Comparison of ENCODE assay signal across 23 cellular contexts in the genomic region with DNA sequence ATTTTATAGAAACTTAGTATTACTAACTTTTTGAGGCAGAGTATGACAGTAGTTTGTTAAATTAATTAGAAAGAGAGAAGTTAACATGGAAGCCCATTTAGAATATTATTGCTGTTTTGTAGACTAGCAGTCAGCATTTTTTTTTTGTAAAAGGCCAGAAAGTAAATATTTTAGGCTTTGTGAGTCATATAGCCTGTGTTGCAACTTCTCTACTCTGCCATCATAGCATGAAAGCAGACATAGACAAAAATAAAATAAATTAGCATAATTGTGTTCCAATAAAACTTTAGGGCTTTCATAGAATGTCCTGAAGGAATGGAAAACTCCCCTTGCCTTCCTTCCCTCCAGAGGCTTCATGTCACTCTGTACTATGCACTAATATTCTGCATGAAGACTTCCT. TPM values are rescaled to one million over a fixed set of nuclear protein-coding genes. Genes with fewer than 3 reads are reported as not detected.
A peak's percentile ranks its signal among the peaks of the same experiment; 100 is the strongest.
DNase-seq lines count a peak whose midpoint lies in the region; ATAC-seq and TF ChIP-seq lines count a peak whose summit lies in the region.
"Had no signal": no experiment of that assay in that cellular context is flagged by ENCODE, and none has a peak within 500 bp of the region (broad histone marks: within the 10 kb centered on the region; RNA-seq: fewer than 3 reads in every experiment).

No MANE protein-coding gene starts in this region.

- ATAC-seq in IMR-90 (ENCODE audit: low read depth) (peak; percentile 77), HG03457 (IDR thresholded peaks at IDR 0.05; ENCODE audit: unreplicated experiment) (no peak)
- ATAC-seq: K562; stimulated activated memory B cell treated with anti-CD40 and anti-IgM and Interleukin-4, amounts not matched to agents 10 μg/mL and 1 μg/mL and 100 μg/mL, for 72 hours had no signal

- no peak overlapping the region for H3K27ac Mint-ChIP-seq in activated CD4-positive, alpha-beta memory T cell treated with anti-CD3 and anti-CD28 coated beads, Interleukin-2, amount 10 ng/mL, durations not matched to agents 7 days and 5 days
- H3K27ac Mint-ChIP-seq: immature natural killer cell; nephron; stimulated activated memory B cell treated with anti-CD40 and anti-IgM and Interleukin-4, amounts not matched to agents 10 μg/mL and 1 μg/mL and 100 μg/mL, for 72 hours had no signal

- H3K4me3 ChIP-seq in IMR-90 (ENCODE audit: insufficient read depth, low read depth, low read length) (no peak overlapping the region), cardiac fibroblast (replicated peaks in 1 of 2; ENCODE audit: low read depth in 2 of 2, low read length in 2 of 2) (no peak overlapping the region)
- H3K4me3 ChIP-seq: BLaER1 treated with 17β-estradiol and CSF1 and Interleukin-3, amounts not matched to agents 10 nM and 100 nM; colonic mucosa; K562; tibial artery had no signal

- dilution Hi-C loops in IMR-90 (cut with HindIII; ENCODE audit: low sequenced_read_pairs, unreplicated experiment): loop anchor here (25.0 kb wide), 1 partner anchor 195 kb away; the partner anchor contains the start of gene CCDC190

- no peak overlapping the region for H2BK120ac ChIP-seq in IMR-90 (ENCODE audit: low read depth, low read length)

- H3K9me3 ChIP-seq in IMR-90 (ENCODE audit: control insufficient read depth, insufficient read depth, low read length): no peaks in the 10 kb centered on the region
- H3K9me3 ChIP-seq: BLaER1 treated with 17β-estradiol and CSF1 and Interleukin-3, amounts not matched to agents 10 nM and 100 nM; colonic mucosa; tibial artery had no signal

- no peaks in the 10 kb centered on the region for H3K4me1 Mint-ChIP-seq in activated CD4-positive, alpha-beta memory T cell treated with anti-CD3 and anti-CD28 coated beads, Interleukin-2, amount 10 ng/mL, durations not matched to agents 7 days and 5 days
- H3K4me1 Mint-ChIP-seq: immature natural killer cell; stimulated activated memory B cell treated with anti-CD40 and anti-IgM and Interleukin-4, amounts not matched to agents 10 μg/mL and 1 μg/mL and 100 μg/mL, for 72 hours had no signal

- no peaks in the 10 kb centered on the region for H3K36me3 ChIP-seq in IMR-90 (ENCODE audit: control insufficient read depth, insufficient read depth, low read length)
- H3K36me3 ChIP-seq: BLaER1 treated with 17β-estradiol and CSF1 and Interleukin-3, amounts not matched to agents 10 nM and 100 nM; colonic mucosa; tibial artery had no signal

- no peak for TF ChIP-seq CTCF in IMR-90 (conservative IDR thresholded peaks at IDR 0.05; ENCODE audit: low read depth, low read length)
- no peak for TF ChIP-seq CTCF in cardiac fibroblast (IDR thresholded peaks at IDR 0.05; ENCODE audit: low read depth, low read length)

- CTCF ChIA-PET in IMR-90 (lab: Yijun Ruan, JAX): interaction anchor here (0.6 to 2.1 kb wide), 3 partner anchors 12 to 451 kb away, joined by 3 to 8 read pairs (median 7); partner anchors contain the start of gene RGS4
- CTCF ChIA-PET in activated CD4-positive, alpha-beta memory T cell treated with anti-CD3 and anti-CD28 coated beads, Interleukin-2, amount 10 ng/mL, durations not matched to agents 7 days and 5 days (lab: Charles Lee): interaction anchor here (0.9 kb wide), 1 partner anchor 12 kb away, joined by 3 read pairs; the partner anchor contains the start of gene RGS4

- peak overlapping the region; percentile 55; the same call in 1 of the 2 replicates for H3K4me2 ChIP-seq in IMR-90 (ENCODE audit: low read depth, low read length)

- H4K20me1 ChIP-seq in IMR-90 (ENCODE audit: insufficient read depth, low read length): no peaks in the 10 kb centered on the region
- H4K20me1 ChIP-seq: BLaER1 treated with 17β-estradiol and CSF1 and Interleukin-3, amounts not matched to agents 10 nM and 100 nM had no signal

- no peak overlapping the region for H3K9ac ChIP-seq in IMR-90 (ENCODE audit: low read depth, low read length)

- H4K91ac ChIP-seq in IMR-90 (ENCODE audit: insufficient read depth, low read depth, low read length): no peak overlapping the region

- no peaks in the 10 kb centered on the region for H3K9me1 ChIP-seq in IMR-90 (ENCODE audit: insufficient read depth, low read length)

- no peak overlapping the region for H3K4me3 Mint-ChIP-seq in activated CD4-positive, alpha-beta memory T cell treated with anti-CD3 and anti-CD28 coated beads, Interleukin-2, amount 10 ng/mL, durations not matched to agents 7 days and 5 days
- H3K4me3 Mint-ChIP-seq: immature natural killer cell; nephron; stimulated activated memory B cell treated with anti-CD40 and anti-IgM and Interleukin-4, amounts not matched to agents 10 μg/mL and 1 μg/mL and 100 μg/mL, for 72 hours had no signal

- peaks cover 4% of the 10 kb centered on the region for H3K4me1 ChIP-seq in IMR-90 (ENCODE audit: control insufficient read depth, insufficient read depth, low read length)
- H3K4me1 ChIP-seq: colonic mucosa, tibial artery had no signal

- H3K27ac ChIP-seq in IMR-90 (ENCODE audit: insufficient read depth, low read length): no peak overlapping the region
- H3K27ac ChIP-seq: colonic mucosa, tibial artery had no signal

- no peak overlapping the region for H4K5ac ChIP-seq in IMR-90 (ENCODE audit: low read depth, low read length)

- TF ChIP-seq RAD21 in IMR-90 (IDR thresholded peaks at IDR 0.05; ENCODE audit: low read length): no peak

- DNase-seq in COLO829 (ENCODE audit: low spot score): peak; percentile 56
- peak; percentile 69 for DNase-seq in IMR-90
- DNase-seq in cardiac fibroblast (ENCODE audit: low read depth in 2 of 2): peak; percentile 64 to 71
- peak; percentile 14 for DNase-seq in kidney glomerular epithelial cell (lab: John Stamatoyannopoulos, UW)
- no peak for DNase-seq in activated CD4-positive, alpha-beta memory T cell treated with anti-CD3 and anti-CD28 coated beads, Interleukin-2, amount 10 ng/mL, durations not matched to agents 7 days and 5 days
- DNase-seq in midbrain (lab: John Stamatoyannopoulos, UW): no peak
- no peak for DNase-seq in mucosa of gallbladder (ENCODE audit: low spot score)
- DNase-seq: activated gamma-delta T cell; aorta; colonic mucosa; DMS 273 treated with DMSO at 0.1 percent for 48 hours; head of caudate nucleus; immature natural killer cell; mammary epithelial cell; SIG-M5; stimulated activated CD4-positive, alpha-beta T cell treated with anti-CD3 and anti-CD28 coated beads, Interleukin-12 subunit alpha, Interleukin-12 subunit beta, amount 100 ng/mL, for 4 hours; T1000; tibial artery had no signal

- H2BK15ac ChIP-seq in IMR-90 (ENCODE audit: low read depth, low read length): no peak overlapping the region

- in situ Hi-C loops in IMR-90 (cut with MboI; ENCODE audit: low sequenced_read_pairs): no loop called here

- H3K23ac ChIP-seq in IMR-90 (ENCODE audit: low read depth, low read length): no peak overlapping the region

- TF ChIP-seq POLR2A in IMR-90 (IDR thresholded peaks at IDR 0.05; ENCODE audit: low read depth, low read length): no peak

- POLR2A ChIA-PET in IMR-90 (lab: Charles Lee; ENCODE audit: unreplicated experiment): no interaction called here
- POLR2A ChIA-PET in activated CD4-positive, alpha-beta memory T cell treated with anti-CD3 and anti-CD28 coated beads, Interleukin-2, amount 10 ng/mL, durations not matched to agents 7 days and 5 days (lab: Charles Lee): no interaction called here

- no peaks in the 10 kb centered on the region for H3K27me3 Mint-ChIP-seq in activated CD4-positive, alpha-beta memory T cell treated with anti-CD3 and anti-CD28 coated beads, Interleukin-2, amount 10 ng/mL, durations not matched to agents 7 days and 5 days

- no peaks in the 10 kb centered on the region for H3K9me3 Mint-ChIP-seq in activated CD4-positive, alpha-beta memory T cell treated with anti-CD3 and anti-CD28 coated beads, Interleukin-2, amount 10 ng/mL, durations not matched to agents 7 days and 5 days
- H3K9me3 Mint-ChIP-seq: immature natural killer cell; nephron; stimulated activated memory B cell treated with anti-CD40 and anti-IgM and Interleukin-4, amounts not matched to agents 10 μg/mL and 1 μg/mL and 100 μg/mL, for 72 hours had no signal

- intact Hi-C loops in IMR-90 (cut with micrococcal nuclease): no loop called here

- no TSS peak for BruUV-seq in IMR-90 (replicated peaks; lab: Mats Ljungman, UMichigan)

- H3K79me1 ChIP-seq in IMR-90 (ENCODE audit: low read depth in 1 of 2, low read length in 2 of 2): no peaks in the 10 kb centered on the region

- no peak overlapping the region for H3K56ac ChIP-seq in IMR-90 (ENCODE audit: extremely low read depth, insufficient read depth, low read length)

- H2AFZ ChIP-seq in IMR-90 (replicated peaks; ENCODE audit: low read length, poor library complexity): no peak overlapping the region

- H2BK20ac ChIP-seq in IMR-90 (ENCODE audit: low read depth, low read length): no peak overlapping the region

- H3K4ac ChIP-seq in IMR-90 (ENCODE audit: low read depth, low read length): no peak overlapping the region

- peak overlapping the region; percentile 13 for H2BK5ac ChIP-seq in IMR-90 (ENCODE audit: low read depth, low read length, poor library complexity, severe bottlenecking)

- H3K27me3 ChIP-seq in IMR-90 (ENCODE audit: control insufficient read depth, insufficient read depth, low read length): no peaks in the 10 kb centered on the region
- H3K27me3 ChIP-seq: BLaER1 treated with 17β-estradiol and CSF1 and Interleukin-3, amounts not matched to agents 10 nM and 100 nM; colonic mucosa; tibial artery had no signal

- H2AK9ac ChIP-seq in IMR-90 (replicated peaks; ENCODE audit: low read depth, low read length, poor library complexity): no peak overlapping the region

- H3K14ac ChIP-seq in IMR-90 (replicated peaks; ENCODE audit: low read depth, low read length): no peak overlapping the region

- H3K18ac ChIP-seq in IMR-90 (ENCODE audit: low read depth, low read length): no peak overlapping the region

- no peaks in the 10 kb centered on the region for H3K36me3 Mint-ChIP-seq in activated CD4-positive, alpha-beta memory T cell treated with anti-CD3 and anti-CD28 coated beads, Interleukin-2, amount 10 ng/mL, durations not matched to agents 7 days and 5 days (ENCODE audit: low read depth)
- H3K36me3 Mint-ChIP-seq: immature natural killer cell; stimulated activated memory B cell treated with anti-CD40 and anti-IgM and Interleukin-4, amounts not matched to agents 10 μg/mL and 1 μg/mL and 100 μg/mL, for 72 hours had no signal

- no peak overlapping the region for H2AK5ac ChIP-seq in IMR-90 (ENCODE audit: low read depth, low read length)

- H4K8ac ChIP-seq in IMR-90 (ENCODE audit: low read depth in 2 of 2, low read length in 2 of 2): no peak overlapping the region

TF ChIP-seq in IMR-90, 13 proteins besides CTCF, POLR2A, EP300 and RAD21 (continues in another document):
- no peak for TF ChIP-seq NFE2L2 (IDR thresholded peaks at IDR 0.05; ENCODE audit: low read depth, low read length)
- no peak for TF ChIP-seq RCOR1 (IDR thresholded peaks at IDR 0.05; ENCODE audit: insufficient replicate concordance, low read length)
- TF ChIP-seq MXI1 (IDR thresholded peaks at IDR 0.05; ENCODE audit: borderline replicate concordance, low read depth, low read length): no peak

RNA-seq across cellular contexts. Expression of gene RGS4, which starts 12.3 kb away (rescaled TPM):
- total RNA-seq in IMR-90 (2012; rRNA removed) (538 and 635 TPM in 2 replicates), mucosa of gallbladder (7.6 TPM)
- 201 and 202 TPM in 2 replicates for polyA plus RNA-seq in IMR-90 (2012; rRNA removed)
- polyA plus RNA-seq in IMR-90 (2012; cell fraction: cytosol; rRNA removed): 33.4 and 56.3 TPM in 2 replicates
- 19.5 and 85.3 TPM in 2 replicates for polyA plus RNA-seq in IMR-90 (2012; cell fraction: nucleus; rRNA removed; ENCODE audit: low replicate concordance)
- total RNA-seq in activated CD4-positive, alpha-beta memory T cell treated with anti-CD3 and anti-CD28 coated beads, Interleukin-2, amount 10 ng/mL, durations not matched to agents 7 days and 5 days: not detected
- total RNA-seq: K562 had no signal
- polyA plus RNA-seq: immature natural killer cell, K562 had no signal

Comparison
In these comparisons a context has a peak if more than half of its experiments do, and no peak if none do; other contexts are left out.
1. DNase-seq: peak in COLO829 (single experiment), IMR-90 (single experiment), cardiac fibroblast (2 of 2) and kidney glomerular epithelial cell (single experiment); none in activated CD4-positive, alpha-beta memory T cell treated with anti-CD3 and anti-CD28 coated beads, Interleukin-2, amount 10 ng/mL, durations not matched to agents 7 days and 5 days (single experiment), midbrain (single experiment) and mucosa of gallbladder (single experiment).
2. RNA of gene RGS4, which starts 12.3 kb away (total RNA-seq): 538 to 635 TPM in IMR-90; 7.6 TPM in mucosa of gallbladder (single experiment) and not detected in activated CD4-positive, alpha-beta memory T cell treated with anti-CD3 and anti-CD28 coated beads, Interleukin-2, amount 10 ng/mL, durations not matched to agents 7 days and 5 days; every median in the first group is over 10 times any median in the second.